In genomic region chr2:213787869-213788268, GRCh38 we compare ENCODE assay signal across 29 cellular contexts.
A peak's percentile ranks its signal among the peaks of the same experiment; 100 is the strongest.
DNase-seq lines count a peak whose midpoint lies in the region; ATAC-seq lines count a peak whose summit lies in the region.
"Had no signal": no experiment of that assay in that cellular context is flagged by ENCODE, and none has a peak within 500 bp of the region (broad histone marks: within the 10 kb centered on the region; RNA-seq: fewer than 3 reads in every experiment).

No MANE protein-coding gene starts in this region.

- no peak overlapping the region for H2BK120ac ChIP-seq in mesendoderm (ENCODE audit: low read depth, low read length)

- H3K9me3 Mint-ChIP-seq in naive thymus-derived CD4-positive, alpha-beta T cell: no peaks in the 10 kb centered on the region
- H3K9me3 Mint-ChIP-seq: activated B cell treated with CpG ODN at 0.5 μM for 24 hours, GM23338 had no signal

- WGBS in mesendoderm (ENCODE audit: extremely low coverage, insufficient coverage, low lambda C conversion rate): no CpG with 5 or more reads among the region's 2 CpGs

- intact Hi-C loops in naive thymus-derived CD4-positive, alpha-beta T cell (cut with micrococcal nuclease): no loop called here

- CTCF ChIA-PET in naive thymus-derived CD4-positive, alpha-beta T cell (lab: Charles Lee): interaction anchor here (0.5 kb wide), 1 partner anchor 52 kb away, joined by 3 read pairs; no protein-coding TSS in a partner anchor

- no peaks in the 10 kb centered on the region for H3K79me1 ChIP-seq in mesendoderm (ENCODE audit: low read length)

- no peak overlapping the region for H4K8ac ChIP-seq in mesendoderm (ENCODE audit: low read depth, low read length)

- H3K27me3 Mint-ChIP-seq in naive thymus-derived CD4-positive, alpha-beta T cell: no peaks in the 10 kb centered on the region
- H3K27me3 Mint-ChIP-seq: activated B cell treated with CpG ODN at 0.5 μM for 24 hours; naive thymus-derived CD8-positive, alpha-beta T cell; T-helper 17 cell had no signal

- H3K4me3 ChIP-seq in naive thymus-derived CD4-positive, alpha-beta T cell (ENCODE audit: low read length): no peak overlapping the region
- H3K4me3 ChIP-seq in mesendoderm (ENCODE audit: low read length): no peak overlapping the region
- H3K4me3 ChIP-seq: GM23338, SK-N-MC, thyroid gland had no signal

- no peak overlapping the region for H4K5ac ChIP-seq in mesendoderm (ENCODE audit: low read length)

- no peak overlapping the region for H3K9ac ChIP-seq in mesendoderm (ENCODE audit: low read length)

- no peaks in the 10 kb centered on the region for H3K4me1 ChIP-seq in naive thymus-derived CD4-positive, alpha-beta T cell (ENCODE audit: control insufficient read depth in 2 of 2, insufficient read depth in 2 of 2, low read length in 2 of 2)
- no peaks in the 10 kb centered on the region for H3K4me1 ChIP-seq in mesendoderm (ENCODE audit: control insufficient read depth, low read depth, low read length)
- H3K4me1 ChIP-seq: foreskin keratinocyte, thyroid gland had no signal

- no peak overlapping the region for H2AK5ac ChIP-seq in mesendoderm (ENCODE audit: low read length)

- H3K56ac ChIP-seq in mesendoderm (ENCODE audit: low read length): no peak overlapping the region

- no peak overlapping the region for H3K4me3 Mint-ChIP-seq in naive thymus-derived CD4-positive, alpha-beta T cell
- H3K4me3 Mint-ChIP-seq: activated B cell treated with CpG ODN at 0.5 μM for 24 hours; CD14-positive monocyte; GM23338; naive thymus-derived CD8-positive, alpha-beta T cell; T-helper 17 cell had no signal

- H3K36me3 Mint-ChIP-seq in naive thymus-derived CD4-positive, alpha-beta T cell: no peaks in the 10 kb centered on the region
- H3K36me3 Mint-ChIP-seq: CD14-positive monocyte; naive thymus-derived CD8-positive, alpha-beta T cell had no signal

- no peak overlapping the region for H3K4ac ChIP-seq in mesendoderm (ENCODE audit: low read depth, low read length)

- no peaks in the 10 kb centered on the region for H3K79me2 ChIP-seq in mesendoderm (ENCODE audit: control insufficient read depth, insufficient read depth, low read length)

- DNase-seq in activated gamma-delta T cell (lab: John Stamatoyannopoulos, UW): no peak
- no peak for DNase-seq in naive thymus-derived CD4-positive, alpha-beta T cell
- no peak for DNase-seq in DMS53 (lab: John Stamatoyannopoulos, UW)
- DNase-seq in mesendoderm: no peak
- DNase-seq: activated B cell treated with CpG ODN at 0.5 μM for 24 hours; activated CD4-positive, alpha-beta T cell treated with anti-CD3 and anti-CD28 coated beads, Interleukin-2, amount 50 U/mL, for 48 hours; activated gamma-delta T cell treated with Interleukin-2 at 50 U/mL for 16 hours; brain microvascular endothelial cell; effector CD8-positive, alpha-beta T cell; erythroblast; foreskin keratinocyte; KBM-7; naive thymus-derived CD8-positive, alpha-beta T cell; NCI-H1436 treated with DMSO at 0.1 percent for 48 hours; NCI-H2171 treated with DMSO at 0.1 percent for 48 hours; NCI-H526; RPMI8226; stimulated activated CD4-positive, alpha-beta T cell treated with anti-CD3 and anti-CD28 coated beads, Interleukin-4, amount 100 ng/mL, for 24 hours; stimulated activated naive CD8-positive, alpha-beta T cell treated with anti-CD3 and anti-CD28 coated beads, Interleukin-15, Interleukin-2, amounts not matched to agents 100 U/mL and 50 U/mL, for 24 hours; T-helper 17 cell; thyroid gland had no signal

- H3K9me3 ChIP-seq in naive thymus-derived CD4-positive, alpha-beta T cell (ENCODE audit: control insufficient read depth in 2 of 3, low read length in 3 of 3): no peaks in the 10 kb centered on the region
- H3K9me3 ChIP-seq: thyroid gland had no signal

- ATAC-seq in GM18520 (IDR thresholded peaks at IDR 0.05; ENCODE audit: unreplicated experiment): peak; percentile 85
- peak; percentile 88 for ATAC-seq in GM21360 (IDR thresholded peaks at IDR 0.05; ENCODE audit: unreplicated experiment)
- ATAC-seq in HG02973 (IDR thresholded peaks at IDR 0.05; ENCODE audit: unreplicated experiment): peak; percentile 72
- peak; percentile 76 for ATAC-seq in HG03565 (IDR thresholded peaks at IDR 0.05; ENCODE audit: unreplicated experiment)
- ATAC-seq in naive thymus-derived CD4-positive, alpha-beta T cell: no peak
- ATAC-seq: foreskin keratinocyte; GM23338; left lobe of liver; naive thymus-derived CD8-positive, alpha-beta T cell; stimulated activated naive CD8-positive, alpha-beta T cell treated with anti-CD3 and anti-CD28 coated beads, Interleukin-15, Interleukin-2, amounts not matched to agents 100 U/mL and 50 U/mL, for 24 hours; T-helper 17 cell had no signal

- H3K18ac ChIP-seq in mesendoderm (ENCODE audit: low read length): no peak overlapping the region

- H3K4me1 Mint-ChIP-seq in naive thymus-derived CD4-positive, alpha-beta T cell: no peaks in the 10 kb centered on the region
- H3K4me1 Mint-ChIP-seq: activated B cell treated with CpG ODN at 0.5 μM for 24 hours; CD14-positive monocyte; GM23338; naive thymus-derived CD8-positive, alpha-beta T cell; T-helper 17 cell had no signal

- H3K27me3 ChIP-seq in naive thymus-derived CD4-positive, alpha-beta T cell (ENCODE audit: control insufficient read depth in 2 of 2, insufficient read depth in 2 of 2, low read length in 2 of 2): no peaks in the 10 kb centered on the region
- no peaks in the 10 kb centered on the region for H3K27me3 ChIP-seq in mesendoderm (ENCODE audit: insufficient read depth, low read length, poor library complexity)
- H3K27me3 ChIP-seq: brain microvascular endothelial cell, foreskin keratinocyte, thyroid gland had no signal

- H2BK15ac ChIP-seq in mesendoderm (replicated peaks; ENCODE audit: low read depth): no peak overlapping the region

- no peak overlapping the region for H3K4me2 ChIP-seq in mesendoderm (ENCODE audit: low read length)
- H3K4me2 ChIP-seq: GM23338 had no signal

- H3K27ac Mint-ChIP-seq in naive thymus-derived CD4-positive, alpha-beta T cell: no peak overlapping the region
- H3K27ac Mint-ChIP-seq: activated B cell treated with CpG ODN at 0.5 μM for 24 hours; CD14-positive monocyte; GM23338; naive thymus-derived CD8-positive, alpha-beta T cell; T-helper 17 cell had no signal

- H3K23ac ChIP-seq in mesendoderm (ENCODE audit: low read length): no peak overlapping the region

- POLR2A ChIA-PET in naive thymus-derived CD4-positive, alpha-beta T cell (lab: Charles Lee): no interaction called here

- H3K27ac ChIP-seq in naive thymus-derived CD4-positive, alpha-beta T cell (ENCODE audit: low read depth, low read length): no peak overlapping the region
- no peak overlapping the region for H3K27ac ChIP-seq in mesendoderm (ENCODE audit: low read depth, low read length)
- H3K27ac ChIP-seq: brain microvascular endothelial cell, foreskin keratinocyte, SK-N-MC, thyroid gland had no signal

- H3K36me3 ChIP-seq in naive thymus-derived CD4-positive, alpha-beta T cell (ENCODE audit: control insufficient read depth in 2 of 3, insufficient read depth in 3 of 3, low read length in 3 of 3): no peaks in the 10 kb centered on the region
- H3K36me3 ChIP-seq in mesendoderm (ENCODE audit: control insufficient read depth, insufficient read depth, low read length): no peaks in the 10 kb centered on the region
- H3K36me3 ChIP-seq: brain microvascular endothelial cell, thyroid gland had no signal

- no peak overlapping the region for H2BK5ac ChIP-seq in mesendoderm (ENCODE audit: low read length)
